29 cellular contexts compared by ENCODE assay signal in the genomic region with DNA sequence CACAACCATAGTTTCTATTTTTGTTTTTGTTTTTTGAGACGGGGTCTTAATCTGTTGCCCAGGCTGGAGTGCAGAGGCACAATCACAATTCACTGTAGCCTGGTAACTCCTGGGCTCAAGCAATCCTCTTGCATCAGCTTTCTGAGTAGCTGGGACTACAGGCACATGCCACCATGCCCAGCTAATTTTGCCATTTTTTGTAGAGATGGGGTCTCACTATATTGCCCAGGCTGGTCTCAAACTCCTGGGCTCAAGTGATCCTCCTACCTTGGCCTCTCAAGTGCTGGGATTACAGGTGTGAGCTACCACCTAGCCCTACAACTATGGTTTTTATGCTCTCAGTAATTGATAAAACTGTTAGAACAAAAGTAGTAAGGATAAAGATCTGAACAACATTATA.
"Had no signal": no experiment of that assay in that cellular context is flagged by ENCODE, and none has a peak within 500 bp of the region (broad histone marks: within the 10 kb centered on the region; RNA-seq: fewer than 3 reads in every experiment).

No MANE protein-coding gene starts in this region.

- FAIRE-seq: small intestine, urothelium cell line had no signal

- H2AFZ ChIP-seq: neural progenitor cell, parathyroid adenoma had no signal

- H3K4me1 ChIP-seq: parathyroid adenoma, psoas muscle, right lobe of liver, sigmoid colon, stomach, thyroid gland, tibial nerve, upper lobe of left lung, vagina had no signal

- H3K9ac ChIP-seq: neural progenitor cell, parathyroid adenoma had no signal

- H3K27ac ChIP-seq: neural progenitor cell, ovary, parathyroid adenoma, psoas muscle, right lobe of liver, sigmoid colon, stomach, thoracic aorta, thyroid gland, tibial nerve, upper lobe of left lung, vagina had no signal

- H3K9me3 Mint-ChIP-seq: stimulated activated effector memory CD8-positive, alpha-beta T cell treated with anti-CD3 and anti-CD28 coated beads, Interleukin-12 subunit alpha, Interleukin-12 subunit beta, amount 100 ng/mL, for 72 hours had no signal

- H3K36me3 ChIP-seq: neural progenitor cell, ovary, right lobe of liver, sigmoid colon, stomach, thoracic aorta, thyroid gland, tibial nerve, upper lobe of left lung, vagina had no signal

- DNase-seq: natural killer cell; occipital lobe; ovary; posterior cingulate gyrus; psoas muscle; right cardiac atrium; right lobe of liver; sigmoid colon; small intestine; stimulated activated CD4-positive, alpha-beta T cell treated with anti-CD3 and anti-CD28 coated beads, Interleukin-15, amount 100 ng/mL, for 24 hours; stimulated activated CD4-positive, alpha-beta T cell treated with anti-CD3 and anti-CD28 coated beads, Interleukin-2, amount 100 ng/mL, for 24 hours; stimulated activated CD4-positive, alpha-beta T cell treated with anti-CD3 and anti-CD28 coated beads, Interleukin-2, amount 100 ng/mL, for 48 hours; stimulated activated CD4-positive, alpha-beta T cell treated with anti-CD3 and anti-CD28 coated beads, Interleukin-4, amount 100 ng/mL, for 24 hours; stimulated activated naive B cell treated with anti-CD40 and anti-IgM and Interleukin-4, amounts not matched to agents 10 μg/mL and 1 μg/mL and 100 μg/mL, for 72 hours; stimulated activated naive CD4-positive, alpha-beta T cell treated with Interleukin-2 at 50 U/mL for 16 hours; stomach; thyroid gland; trophoblast cell; upper lobe of left lung had no signal

- H3K27me3 ChIP-seq: ovary, right lobe of liver, sigmoid colon, thyroid gland, upper lobe of left lung, vagina had no signal

- ATAC-seq: natural killer cell; psoas muscle; right cardiac atrium; right lobe of liver; stimulated activated effector memory CD8-positive, alpha-beta T cell treated with anti-CD3 and anti-CD28 coated beads, Interleukin-12 subunit alpha, Interleukin-12 subunit beta, amount 100 ng/mL, for 72 hours; stimulated activated naive B cell treated with anti-CD40 and anti-IgM and Interleukin-4, amounts not matched to agents 10 μg/mL and 1 μg/mL and 100 μg/mL, for 72 hours had no signal

- H3K36me3 Mint-ChIP-seq: natural killer cell; neural progenitor cell; stimulated activated effector memory CD8-positive, alpha-beta T cell treated with anti-CD3 and anti-CD28 coated beads, Interleukin-12 subunit alpha, Interleukin-12 subunit beta, amount 100 ng/mL, for 72 hours; stimulated activated naive B cell treated with anti-CD40 and anti-IgM and Interleukin-4, amounts not matched to agents 10 μg/mL and 1 μg/mL and 100 μg/mL, for 72 hours had no signal

- H3K4me3 ChIP-seq: neural progenitor cell, ovary, psoas muscle, right lobe of liver, sigmoid colon, stomach, thoracic aorta, thyroid gland, tibial nerve, upper lobe of left lung, vagina had no signal

- H3K9me3 ChIP-seq: ovary, psoas muscle, right lobe of liver, stomach, thoracic aorta, thyroid gland, upper lobe of left lung, vagina had no signal

- H3K4me2 ChIP-seq: neural progenitor cell had no signal

- H3K4me3 Mint-ChIP-seq: natural killer cell; nephron; neural progenitor cell; stimulated activated effector memory CD8-positive, alpha-beta T cell treated with anti-CD3 and anti-CD28 coated beads, Interleukin-12 subunit alpha, Interleukin-12 subunit beta, amount 100 ng/mL, for 72 hours; stimulated activated naive B cell treated with anti-CD40 and anti-IgM and Interleukin-4, amounts not matched to agents 10 μg/mL and 1 μg/mL and 100 μg/mL, for 72 hours; stimulated activated naive CD8-positive, alpha-beta T cell treated with anti-CD3 and anti-CD28 coated beads, Interleukin-15, Interleukin-2, amounts not matched to agents 100 ng/mL and 50 ng/mL, for 24 hours had no signal

- H3K79me2 ChIP-seq: parathyroid adenoma had no signal

- H3K27ac Mint-ChIP-seq: natural killer cell; nephron; neural progenitor cell; progenitor cell of endocrine pancreas; stimulated activated effector memory CD8-positive, alpha-beta T cell treated with anti-CD3 and anti-CD28 coated beads, Interleukin-12 subunit alpha, Interleukin-12 subunit beta, amount 100 ng/mL, for 72 hours; stimulated activated naive B cell treated with anti-CD40 and anti-IgM and Interleukin-4, amounts not matched to agents 10 μg/mL and 1 μg/mL and 100 μg/mL, for 72 hours; stimulated activated naive CD8-positive, alpha-beta T cell treated with anti-CD3 and anti-CD28 coated beads, Interleukin-15, Interleukin-2, amounts not matched to agents 100 ng/mL and 50 ng/mL, for 24 hours had no signal

- H3K4me1 Mint-ChIP-seq: stimulated activated effector memory CD8-positive, alpha-beta T cell treated with anti-CD3 and anti-CD28 coated beads, Interleukin-12 subunit alpha, Interleukin-12 subunit beta, amount 100 ng/mL, for 72 hours; stimulated activated naive B cell treated with anti-CD40 and anti-IgM and Interleukin-4, amounts not matched to agents 10 μg/mL and 1 μg/mL and 100 μg/mL, for 72 hours had no signal
